9 cellular contexts compared by ENCODE assay signal in the genomic region with DNA sequence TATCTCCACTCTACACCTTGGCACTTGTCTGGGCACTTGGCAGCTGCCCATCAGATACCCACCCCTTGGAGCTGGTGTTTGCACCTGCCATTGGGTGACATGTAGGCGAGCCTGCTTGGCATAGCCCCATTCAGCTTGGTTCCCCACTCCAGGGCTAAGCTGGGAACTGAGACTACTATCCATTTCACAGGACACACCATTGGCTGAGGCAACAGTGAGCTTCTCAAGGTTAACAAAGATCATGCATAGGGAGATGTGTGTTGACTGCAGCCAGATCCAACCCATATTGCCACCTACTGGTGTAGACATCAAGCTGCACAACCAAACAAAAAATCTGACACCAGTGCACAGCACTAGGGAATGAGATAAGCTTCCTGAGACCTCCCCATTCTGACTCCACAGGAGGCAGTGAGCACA.
DNase-seq lines count a peak whose midpoint lies in the region; ATAC-seq and TF ChIP-seq lines count a peak whose summit lies in the region.
"Had no signal": no experiment of that assay in that cellular context is flagged by ENCODE, and none has a peak within 500 bp of the region (broad histone marks: within the 10 kb centered on the region; RNA-seq: fewer than 3 reads in every experiment).

No MANE protein-coding gene starts in this region.

- ATAC-seq in GM21528 (IDR thresholded peaks at IDR 0.05; ENCODE audit: low FRiP score, unreplicated experiment) = peak; percentile 89
- ATAC-seq in memory B cell (ENCODE audit: low read depth) = peak; percentile 61

- DNase-seq in GM10248 (ENCODE audit: extremely low spot score) (peak; percentile 31), HPDE6-E6E7 (ENCODE audit: extremely low spot score) (peak; percentile 28), UCSD-AML1 (lab: John Stamatoyannopoulos, UW; ENCODE audit: unreplicated experiment) (peak; percentile 17), memory B cell (ENCODE audit: low spot score in 2 of 2) (peak in 1 of 2 donors; percentile 5), cerebellum (ENCODE audit: low spot score) (no peak), dermis blood vessel endothelial cell (no peak), RWPE1 (ENCODE audit: low spot score) (no peak)

- no peaks in the 10 kb centered on the region for H3K27me3 Mint-ChIP-seq in memory B cell

- H3K9me3 Mint-ChIP-seq in memory B cell = no peaks in the 10 kb centered on the region

- H3K4me1 Mint-ChIP-seq in memory B cell = peaks cover 9% of the 10 kb centered on the region
- H3K4me1 Mint-ChIP-seq: nephron had no signal

- no peaks in the 10 kb centered on the region for H3K36me3 Mint-ChIP-seq in memory B cell

- CTCF ChIA-PET in GM10248 (lab: Yijun Ruan, JAX) (interaction anchor here (0.7 to 2.6 kb wide), 10 partner anchors 9 to 1736 kb away, joined by 3 to 13 read pairs (median 4); no protein-coding TSS in a partner anchor), RWPE1 (lab: Yijun Ruan, JAX) (interaction anchor here (0.5 to 1.0 kb wide), 4 partner anchors 175 to 1836 kb away, joined by 3 to 4 read pairs (median 3); no protein-coding TSS in a partner anchor)

- no peak overlapping the region for H3K27ac ChIP-seq in RWPE1

- no peak overlapping the region for H3K4me3 Mint-ChIP-seq in memory B cell
- H3K4me3 Mint-ChIP-seq: nephron had no signal

- H3K27ac Mint-ChIP-seq in memory B cell = no peak overlapping the region
- H3K27ac Mint-ChIP-seq: nephron had no signal

- POLR2A ChIA-PET in GM10248 (lab: Yijun Ruan, JAX) = no interaction called here
- POLR2A ChIA-PET in RWPE1 (lab: Yijun Ruan, JAX; ENCODE audit: low non-redundant PET) = no interaction called here

- TF ChIP-seq CTCF in GM10248 (IDR thresholded peaks at IDR 0.05; ENCODE audit: control extremely low read depth, extremely low read depth, low read depth, missing control alignments) (peak; percentile 50), RWPE1 (conservative IDR thresholded peaks at IDR 0.05; ENCODE audit: low read depth) (no peak)

Comparison
In these comparisons a context has a peak if more than half of its experiments do, and no peak if none do; other contexts are left out.
1. DNase-seq: peak in GM10248 (single experiment), HPDE6-E6E7 (single experiment) and UCSD-AML1 (single experiment); none in cerebellum (single experiment), dermis blood vessel endothelial cell (single experiment) and RWPE1 (single experiment).